18 cellular contexts compared by ENCODE assay signal in the genomic region with DNA sequence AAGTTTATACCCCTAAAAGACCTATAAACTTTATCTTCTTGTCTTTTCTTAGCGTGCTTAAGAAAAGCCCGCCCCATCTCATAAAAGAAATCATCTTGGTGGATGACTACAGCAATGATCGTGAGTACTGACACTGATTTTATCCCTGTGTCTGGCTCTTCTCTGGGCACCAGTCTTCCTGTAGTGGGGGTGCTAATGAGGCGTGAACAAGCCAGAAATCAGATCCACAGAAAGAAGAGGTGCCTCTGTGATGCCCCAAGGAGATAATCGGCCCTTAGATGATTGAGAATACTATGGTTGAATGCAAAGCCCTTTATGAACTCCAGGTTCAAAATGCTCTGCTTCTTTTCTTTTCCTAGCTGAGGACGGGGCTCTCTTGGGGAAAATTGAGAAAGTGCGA.
"Had no signal": no experiment of that assay in that cellular context is flagged by ENCODE, and none has a peak within 500 bp of the region (broad histone marks: within the 10 kb centered on the region; RNA-seq: fewer than 3 reads in every experiment).

No MANE protein-coding gene starts in this region.

- H3K36me3 ChIP-seq: colonic mucosa, right atrium auricular region, vagina had no signal

- H3K4me1 ChIP-seq: upper lobe of right lung, vagina had no signal

- ATAC-seq: esophagus mucosa, gastroesophageal sphincter, left lobe of liver, natural killer cell, upper lobe of right lung had no signal

- DNase-seq: colonic mucosa; dorsolateral prefrontal cortex; effector CD8-positive, alpha-beta T cell; glutamatergic neuron; mammary epithelial cell; natural killer cell; sigmoid colon; stimulated activated CD4-positive, alpha-beta T cell treated with anti-CD3 and anti-CD28 coated beads, Interleukin-2, amount 100 ng/mL, for 24 hours; stimulated activated CD4-positive, alpha-beta T cell treated with anti-CD3 and anti-CD28 coated beads, Interleukin-4, amount 100 ng/mL, for 4 hours; stimulated activated naive CD4-positive, alpha-beta T cell treated with Interleukin-2 at 50 U/mL for 16 hours; upper lobe of right lung had no signal

- H3K9me3 ChIP-seq: colonic mucosa, gastroesophageal sphincter, right atrium auricular region, sigmoid colon, tibial nerve, upper lobe of right lung, vagina had no signal

- H3K27me3 ChIP-seq: colonic mucosa, dorsolateral prefrontal cortex, gastroesophageal sphincter, right atrium auricular region, sigmoid colon, tibial nerve, upper lobe of right lung, vagina had no signal

- H3K27ac ChIP-seq: colonic mucosa, dorsolateral prefrontal cortex, gastroesophageal sphincter, right atrium auricular region, sigmoid colon, skin epidermis, upper lobe of right lung, vagina had no signal

- H3K4me3 ChIP-seq: colonic mucosa, dorsolateral prefrontal cortex, gastroesophageal sphincter, right atrium auricular region, sigmoid colon, skin epidermis, tibial nerve, upper lobe of right lung, vagina had no signal
